ENCODE assay signal across 1 cellular context in genomic region chr17:5431234-5431633, GRCh38.
TF ChIP-seq lines count a peak whose summit lies in the region.

No MANE protein-coding gene starts in this region.

TF ChIP-seq in K562, 482 proteins besides CTCF, POLR2A, EP300 and RAD21:
- TF ChIP-seq ZNF384 (IDR thresholded peaks at IDR 0.05; ENCODE audit: low read depth, low read length) (peak; percentile 71), ZBTB33 (CRISPR knock-in tag; IDR thresholded peaks at IDR 0.05) (peak; percentile 58; the same call in 1 of the 2 replicates)
